34 cellular contexts compared by ENCODE assay signal in the genomic region with DNA sequence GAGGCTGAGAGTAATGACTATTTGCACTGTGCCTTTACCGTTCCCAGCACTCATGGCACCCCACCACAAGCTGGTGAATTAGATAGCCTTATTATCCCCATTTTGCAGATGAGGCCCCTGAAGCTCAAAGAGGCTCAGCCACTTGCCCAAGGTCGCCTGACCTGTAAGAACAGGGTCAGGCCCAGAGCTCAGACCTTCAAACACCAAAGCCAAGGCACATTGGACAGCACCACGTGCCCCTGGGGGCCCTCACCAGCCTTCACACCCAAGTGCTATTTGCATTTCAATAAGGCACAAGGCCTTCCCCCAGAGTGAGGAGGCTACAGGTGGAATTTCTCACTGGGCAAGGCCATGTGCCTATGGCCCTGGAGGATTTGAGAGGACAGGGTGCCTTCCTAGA. TPM values are rescaled to one million over a fixed set of nuclear protein-coding genes. Genes with fewer than 3 reads are reported as not detected.
"Had no signal": no experiment of that assay in that cellular context is flagged by ENCODE, and none has a peak within 500 bp of the region (broad histone marks: within the 10 kb centered on the region; RNA-seq: fewer than 3 reads in every experiment).

No MANE protein-coding gene starts in this region.

- H3K4me3 ChIP-seq: dorsolateral prefrontal cortex, gastrocnemius medialis, heart left ventricle, hepatocyte, left lung, mucosa of descending colon, neural progenitor cell, prostate gland, right atrium auricular region, sigmoid colon, stomach, thyroid gland had no signal

- H3K4me2 ChIP-seq: hepatocyte, neural progenitor cell had no signal

- DNase-seq: dorsolateral prefrontal cortex; effector CD4-positive, alpha-beta T cell; foreskin fibroblast; gastrocnemius medialis; heart left ventricle; left cardiac atrium; left lung; mesenchymal stem cell; mucosa of descending colon; naive B cell; nucleus accumbens; sigmoid colon; stimulated activated CD4-positive, alpha-beta T cell treated with anti-CD3 and anti-CD28 coated beads, Interleukin-2, amount 100 ng/mL, for 24 hours; stimulated activated CD4-positive, alpha-beta T cell treated with anti-CD3 and anti-CD28 coated beads, Interleukin-4, amount 100 ng/mL, for 24 hours; stimulated activated naive CD4-positive, alpha-beta T cell treated with Interleukin-2 at 50 U/mL for 16 hours; stomach; thyroid gland; trophoblast cell had no signal

- H3K9ac ChIP-seq: neural progenitor cell had no signal

- H3K27ac ChIP-seq: dorsolateral prefrontal cortex, epithelial cell of prostate, gastrocnemius medialis, heart left ventricle, hepatocyte, left lung, neural progenitor cell, prostate gland, right atrium auricular region, sigmoid colon, stomach, thyroid gland had no signal

- H3K27ac Mint-ChIP-seq: mesothelial cell of epicardium; naive B cell; natural killer cell treated with Interleukin-12 subunit alpha and Interleukin-12 subunit beta and Interleukin-15 and Interleukin-18, amount 100 ng/mL, for 72 hours; neural progenitor cell; stimulated activated effector memory CD8-positive, alpha-beta T cell treated with anti-CD3 and anti-CD28 coated beads, Interleukin-12 subunit alpha, Interleukin-12 subunit beta, amount 100 ng/mL, for 72 hours had no signal

- H3K36me3 ChIP-seq: gastrocnemius medialis, heart left ventricle, left lung, neural progenitor cell, prostate gland, right atrium auricular region, sigmoid colon, stomach, thyroid gland had no signal

- H3K9me3 Mint-ChIP-seq: mesothelial cell of epicardium; naive B cell; natural killer cell treated with Interleukin-12 subunit alpha and Interleukin-12 subunit beta and Interleukin-15 and Interleukin-18, amount 100 ng/mL, for 72 hours; neural progenitor cell; stimulated activated effector memory CD8-positive, alpha-beta T cell treated with anti-CD3 and anti-CD28 coated beads, Interleukin-12 subunit alpha, Interleukin-12 subunit beta, amount 100 ng/mL, for 72 hours had no signal

- H2AFZ ChIP-seq: hepatocyte, neural progenitor cell had no signal

- H3K9me3 ChIP-seq: gastrocnemius medialis, heart left ventricle, left lung, mucosa of descending colon, prostate gland, right atrium auricular region, sigmoid colon, stomach, thyroid gland had no signal

- H3K4me3 Mint-ChIP-seq: mesothelial cell of epicardium; naive B cell; natural killer cell treated with Interleukin-12 subunit alpha and Interleukin-12 subunit beta and Interleukin-15 and Interleukin-18, amount 100 ng/mL, for 72 hours; neural progenitor cell; stimulated activated effector memory CD8-positive, alpha-beta T cell treated with anti-CD3 and anti-CD28 coated beads, Interleukin-12 subunit alpha, Interleukin-12 subunit beta, amount 100 ng/mL, for 72 hours had no signal

- ATAC-seq: esophagus mucosa; gastrocnemius medialis; heart left ventricle; left cardiac atrium; left lung; mucosa of descending colon; natural killer cell treated with Interleukin-12 subunit alpha and Interleukin-12 subunit beta and Interleukin-15 and Interleukin-18, amount 100 ng/mL, for 72 hours; stimulated activated effector memory CD8-positive, alpha-beta T cell treated with anti-CD3 and anti-CD28 coated beads, Interleukin-12 subunit alpha, Interleukin-12 subunit beta, amount 100 ng/mL, for 72 hours had no signal

- H3K79me2 ChIP-seq: hepatocyte had no signal

- FAIRE-seq: colon, islet of Langerhans had no signal

- H3K4me1 Mint-ChIP-seq: stimulated activated effector memory CD8-positive, alpha-beta T cell treated with anti-CD3 and anti-CD28 coated beads, Interleukin-12 subunit alpha, Interleukin-12 subunit beta, amount 100 ng/mL, for 72 hours had no signal

- H3K4me1 ChIP-seq: gastrocnemius medialis, left lung, prostate gland, right atrium auricular region, stomach had no signal

- H3K27me3 ChIP-seq: gastrocnemius medialis, heart left ventricle, hepatocyte, left lung, neural progenitor cell, right atrium auricular region, sigmoid colon, thyroid gland had no signal

- H3K36me3 Mint-ChIP-seq: mesothelial cell of epicardium; naive B cell; natural killer cell treated with Interleukin-12 subunit alpha and Interleukin-12 subunit beta and Interleukin-15 and Interleukin-18, amount 100 ng/mL, for 72 hours; neural progenitor cell; stimulated activated effector memory CD8-positive, alpha-beta T cell treated with anti-CD3 and anti-CD28 coated beads, Interleukin-12 subunit alpha, Interleukin-12 subunit beta, amount 100 ng/mL, for 72 hours had no signal

RNA-seq across cellular contexts. Expression of a gene that starts 16.5 kb away (rescaled TPM):
- total RNA-seq: esophagus mucosa; gastrocnemius medialis; left cardiac atrium; lower leg skin; lung microvascular endothelial cell; mucosa of descending colon; natural killer cell treated with Interleukin-12 subunit alpha and Interleukin-12 subunit beta and Interleukin-15 and Interleukin-18, amount 100 ng/mL, for 72 hours; osteocyte; right atrium auricular region; skeletal muscle tissue; stomach; subcutaneous adipose tissue; thyroid gland had no signal
- polyA plus RNA-seq: heart left ventricle had no signal

RNA-seq across cellular contexts. Expression of a gene that starts 38.1 kb away (rescaled TPM):
- polyA plus RNA-seq: hepatocyte had no signal
